In genomic region chr4:72486991-72487390, GRCh38 we compare ENCODE assay signal across 8 cellular contexts.
"Had no signal": no experiment of that assay in that cellular context is flagged by ENCODE, and none has a peak within 500 bp of the region (broad histone marks: within the 10 kb centered on the region; RNA-seq: fewer than 3 reads in every experiment).

No MANE protein-coding gene starts in this region.

- H3K27ac ChIP-seq: HL-60 had no signal

- ATAC-seq: GM23338, HepG2 had no signal

- H3K36me3 Mint-ChIP-seq: IgD-negative memory B cell had no signal

- FAIRE-seq: H1, H54, HepG2 had no signal

- DNase-seq: H9, HCEC 1CT had no signal

- H3K27ac Mint-ChIP-seq: GM23338, H9, IgD-negative memory B cell had no signal

- H2AFZ ChIP-seq: GM23338 had no signal

- H3K4me2 ChIP-seq: GM23338 had no signal

- H3K4me3 Mint-ChIP-seq: GM23338, H9, IgD-negative memory B cell had no signal

- H3K4me1 Mint-ChIP-seq: IgD-negative memory B cell had no signal

- H3K4me3 ChIP-seq: GM23338 had no signal

- H3K27me3 Mint-ChIP-seq: IgD-negative memory B cell had no signal
